ENCODE assay signal across 1 cellular context in the genomic region with DNA sequence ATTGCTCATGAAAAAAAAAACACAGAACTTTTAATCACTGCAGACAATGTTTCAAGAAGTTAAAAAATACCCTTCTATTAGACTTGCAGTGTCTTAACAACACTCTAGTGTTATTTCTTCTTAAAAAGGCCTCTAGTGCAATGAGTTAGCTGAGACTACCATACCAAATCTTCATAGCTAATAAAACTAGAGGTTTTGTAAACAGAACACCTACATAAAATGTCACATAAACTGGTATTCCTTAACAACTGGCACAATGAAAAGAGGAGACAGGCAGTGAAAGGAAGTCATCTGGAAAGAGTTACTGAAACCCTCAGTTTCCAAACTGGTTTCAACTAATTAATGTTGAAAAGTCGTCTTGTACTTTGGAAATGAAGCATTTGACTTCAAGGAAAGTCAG.
TF ChIP-seq lines count a peak whose summit lies in the region.

No MANE protein-coding gene starts in this region.

TF ChIP-seq in HEK293, 187 proteins besides CTCF, POLR2A, EP300 and RAD21 (continued from another document):
- TF ChIP-seq, protein P1, sequence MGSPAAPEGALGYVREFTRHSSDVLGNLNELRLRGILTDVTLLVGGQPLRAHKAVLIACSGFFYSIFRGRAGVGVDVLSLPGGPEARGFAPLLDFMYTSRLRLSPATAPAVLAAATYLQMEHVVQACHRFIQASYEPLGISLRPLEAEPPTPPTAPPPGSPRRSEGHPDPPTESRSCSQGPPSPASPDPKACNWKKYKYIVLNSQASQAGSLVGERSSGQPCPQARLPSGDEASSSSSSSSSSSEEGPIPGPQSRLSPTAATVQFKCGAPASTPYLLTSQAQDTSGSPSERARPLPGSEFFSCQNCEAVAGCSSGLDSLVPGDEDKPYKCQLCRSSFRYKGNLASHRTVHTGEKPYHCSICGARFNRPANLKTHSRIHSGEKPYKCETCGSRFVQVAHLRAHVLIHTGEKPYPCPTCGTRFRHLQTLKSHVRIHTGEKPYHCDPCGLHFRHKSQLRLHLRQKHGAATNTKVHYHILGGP (tag by site-specific recombination; IDR thresholded peaks at IDR 0.05), result no peak
- TF ChIP-seq, protein P2, sequence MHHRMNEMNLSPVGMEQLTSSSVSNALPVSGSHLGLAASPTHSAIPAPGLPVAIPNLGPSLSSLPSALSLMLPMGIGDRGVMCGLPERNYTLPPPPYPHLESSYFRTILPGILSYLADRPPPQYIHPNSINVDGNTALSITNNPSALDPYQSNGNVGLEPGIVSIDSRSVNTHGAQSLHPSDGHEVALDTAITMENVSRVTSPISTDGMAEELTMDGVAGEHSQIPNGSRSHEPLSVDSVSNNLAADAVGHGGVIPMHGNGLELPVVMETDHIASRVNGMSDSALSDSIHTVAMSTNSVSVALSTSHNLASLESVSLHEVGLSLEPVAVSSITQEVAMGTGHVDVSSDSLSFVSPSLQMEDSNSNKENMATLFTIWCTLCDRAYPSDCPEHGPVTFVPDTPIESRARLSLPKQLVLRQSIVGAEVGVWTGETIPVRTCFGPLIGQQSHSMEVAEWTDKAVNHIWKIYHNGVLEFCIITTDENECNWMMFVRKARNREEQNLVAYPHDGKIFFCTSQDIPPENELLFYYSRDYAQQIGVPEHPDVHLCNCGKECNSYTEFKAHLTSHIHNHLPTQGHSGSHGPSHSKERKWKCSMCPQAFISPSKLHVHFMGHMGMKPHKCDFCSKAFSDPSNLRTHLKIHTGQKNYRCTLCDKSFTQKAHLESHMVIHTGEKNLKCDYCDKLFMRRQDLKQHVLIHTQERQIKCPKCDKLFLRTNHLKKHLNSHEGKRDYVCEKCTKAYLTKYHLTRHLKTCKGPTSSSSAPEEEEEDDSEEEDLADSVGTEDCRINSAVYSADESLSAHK (tag by site-specific recombination; IDR thresholded peaks at IDR 0.05), result no peak
- TF ChIP-seq, protein P3, sequence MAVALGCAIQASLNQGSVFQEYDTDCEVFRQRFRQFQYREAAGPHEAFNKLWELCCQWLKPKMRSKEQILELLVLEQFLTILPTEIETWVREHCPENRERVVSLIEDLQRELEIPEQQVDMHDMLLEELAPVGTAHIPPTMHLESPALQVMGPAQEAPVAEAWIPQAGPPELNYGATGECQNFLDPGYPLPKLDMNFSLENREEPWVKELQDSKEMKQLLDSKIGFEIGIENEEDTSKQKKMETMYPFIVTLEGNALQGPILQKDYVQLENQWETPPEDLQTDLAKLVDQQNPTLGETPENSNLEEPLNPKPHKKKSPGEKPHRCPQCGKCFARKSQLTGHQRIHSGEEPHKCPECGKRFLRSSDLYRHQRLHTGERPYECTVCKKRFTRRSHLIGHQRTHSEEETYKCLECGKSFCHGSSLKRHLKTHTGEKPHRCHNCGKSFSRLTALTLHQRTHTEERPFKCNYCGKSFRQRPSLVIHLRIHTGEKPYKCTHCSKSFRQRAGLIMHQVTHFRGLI (tag by site-specific recombination; IDR thresholded peaks at IDR 0.05), result no peak
- no peak for TF ChIP-seq ZNF660 (tag by site-specific recombination; IDR thresholded peaks at IDR 0.05)
- TF ChIP-seq ZSCAN16 (tag by site-specific recombination; IDR thresholded peaks at IDR 0.05), result peak; percentile 95
- no peak for TF ChIP-seq ZNF184 (tag by site-specific recombination; IDR thresholded peaks at IDR 0.05)
- TF ChIP-seq, protein P4, sequence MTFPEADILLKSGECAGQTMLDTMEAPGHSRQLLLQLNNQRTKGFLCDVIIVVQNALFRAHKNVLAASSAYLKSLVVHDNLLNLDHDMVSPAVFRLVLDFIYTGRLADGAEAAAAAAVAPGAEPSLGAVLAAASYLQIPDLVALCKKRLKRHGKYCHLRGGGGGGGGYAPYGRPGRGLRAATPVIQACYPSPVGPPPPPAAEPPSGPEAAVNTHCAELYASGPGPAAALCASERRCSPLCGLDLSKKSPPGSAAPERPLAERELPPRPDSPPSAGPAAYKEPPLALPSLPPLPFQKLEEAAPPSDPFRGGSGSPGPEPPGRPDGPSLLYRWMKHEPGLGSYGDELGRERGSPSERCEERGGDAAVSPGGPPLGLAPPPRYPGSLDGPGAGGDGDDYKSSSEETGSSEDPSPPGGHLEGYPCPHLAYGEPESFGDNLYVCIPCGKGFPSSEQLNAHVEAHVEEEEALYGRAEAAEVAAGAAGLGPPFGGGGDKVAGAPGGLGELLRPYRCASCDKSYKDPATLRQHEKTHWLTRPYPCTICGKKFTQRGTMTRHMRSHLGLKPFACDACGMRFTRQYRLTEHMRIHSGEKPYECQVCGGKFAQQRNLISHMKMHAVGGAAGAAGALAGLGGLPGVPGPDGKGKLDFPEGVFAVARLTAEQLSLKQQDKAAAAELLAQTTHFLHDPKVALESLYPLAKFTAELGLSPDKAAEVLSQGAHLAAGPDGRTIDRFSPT (tag by site-specific recombination; IDR thresholded peaks at IDR 0.05), result no peak
- TF ChIP-seq, protein P5, sequence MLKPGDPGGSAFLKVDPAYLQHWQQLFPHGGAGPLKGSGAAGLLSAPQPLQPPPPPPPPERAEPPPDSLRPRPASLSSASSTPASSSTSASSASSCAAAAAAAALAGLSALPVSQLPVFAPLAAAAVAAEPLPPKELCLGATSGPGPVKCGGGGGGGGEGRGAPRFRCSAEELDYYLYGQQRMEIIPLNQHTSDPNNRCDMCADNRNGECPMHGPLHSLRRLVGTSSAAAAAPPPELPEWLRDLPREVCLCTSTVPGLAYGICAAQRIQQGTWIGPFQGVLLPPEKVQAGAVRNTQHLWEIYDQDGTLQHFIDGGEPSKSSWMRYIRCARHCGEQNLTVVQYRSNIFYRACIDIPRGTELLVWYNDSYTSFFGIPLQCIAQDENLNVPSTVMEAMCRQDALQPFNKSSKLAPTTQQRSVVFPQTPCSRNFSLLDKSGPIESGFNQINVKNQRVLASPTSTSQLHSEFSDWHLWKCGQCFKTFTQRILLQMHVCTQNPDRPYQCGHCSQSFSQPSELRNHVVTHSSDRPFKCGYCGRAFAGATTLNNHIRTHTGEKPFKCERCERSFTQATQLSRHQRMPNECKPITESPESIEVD (tag by site-specific recombination; IDR thresholded peaks at IDR 0.05), result 0 out of 2 replicates have a peak, but pooled peaks have one; percentile 37
- TF ChIP-seq ZNF239 (tag by site-specific recombination; IDR thresholded peaks at IDR 0.05), result no peak
